ENCODE assay signal across 1 cellular context in the genomic region with DNA sequence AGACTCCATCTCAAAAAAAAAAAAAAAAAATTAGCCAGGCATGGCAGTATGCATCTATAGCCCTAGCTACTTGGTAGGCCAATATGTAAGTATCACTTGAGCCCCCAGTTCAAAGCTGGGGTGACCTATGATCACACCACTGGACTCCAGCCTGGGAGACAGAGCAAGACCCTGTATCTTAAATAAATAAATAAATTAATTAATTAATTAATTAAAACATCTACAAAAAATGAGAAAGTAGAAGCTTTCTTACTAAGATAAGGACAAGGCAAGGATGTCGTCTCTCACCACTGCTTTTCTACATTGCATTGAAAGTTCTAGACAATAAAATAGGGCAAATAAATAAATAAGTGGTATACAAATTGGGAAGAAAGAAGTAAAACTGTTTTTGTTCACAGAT.
TF ChIP-seq lines count a peak whose summit lies in the region.

No MANE protein-coding gene starts in this region.

TF ChIP-seq in HEK293, 187 proteins besides CTCF, POLR2A, EP300 and RAD21 (continued from another document):
- TF ChIP-seq, protein P1, sequence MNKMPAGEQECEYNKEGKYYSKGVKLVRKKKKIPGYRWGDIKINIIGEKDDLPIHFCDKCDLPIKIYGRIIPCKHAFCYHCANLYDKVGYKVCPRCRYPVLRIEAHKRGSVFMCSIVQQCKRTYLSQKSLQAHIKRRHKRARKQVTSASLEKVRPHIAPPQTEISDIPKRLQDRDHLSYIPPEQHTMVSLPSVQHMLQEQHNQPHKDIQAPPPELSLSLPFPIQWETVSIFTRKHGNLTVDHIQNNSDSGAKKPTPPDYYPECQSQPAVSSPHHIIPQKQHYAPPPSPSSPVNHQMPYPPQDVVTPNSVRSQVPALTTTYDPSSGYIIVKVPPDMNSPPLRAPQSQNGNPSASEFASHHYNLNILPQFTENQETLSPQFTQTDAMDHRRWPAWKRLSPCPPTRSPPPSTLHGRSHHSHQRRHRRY (tag by site-specific recombination; IDR thresholded peaks at IDR 0.05) = no peak
- TF ChIP-seq, protein P2, sequence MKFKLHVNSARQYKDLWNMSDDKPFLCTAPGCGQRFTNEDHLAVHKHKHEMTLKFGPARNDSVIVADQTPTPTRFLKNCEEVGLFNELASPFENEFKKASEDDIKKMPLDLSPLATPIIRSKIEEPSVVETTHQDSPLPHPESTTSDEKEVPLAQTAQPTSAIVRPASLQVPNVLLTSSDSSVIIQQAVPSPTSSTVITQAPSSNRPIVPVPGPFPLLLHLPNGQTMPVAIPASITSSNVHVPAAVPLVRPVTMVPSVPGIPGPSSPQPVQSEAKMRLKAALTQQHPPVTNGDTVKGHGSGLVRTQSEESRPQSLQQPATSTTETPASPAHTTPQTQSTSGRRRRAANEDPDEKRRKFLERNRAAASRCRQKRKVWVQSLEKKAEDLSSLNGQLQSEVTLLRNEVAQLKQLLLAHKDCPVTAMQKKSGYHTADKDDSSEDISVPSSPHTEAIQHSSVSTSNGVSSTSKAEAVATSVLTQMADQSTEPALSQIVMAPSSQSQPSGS (tag by site-specific recombination; IDR thresholded peaks at IDR 0.05; ENCODE audit: low read depth) = no peak
- TF ChIP-seq, protein P3, sequence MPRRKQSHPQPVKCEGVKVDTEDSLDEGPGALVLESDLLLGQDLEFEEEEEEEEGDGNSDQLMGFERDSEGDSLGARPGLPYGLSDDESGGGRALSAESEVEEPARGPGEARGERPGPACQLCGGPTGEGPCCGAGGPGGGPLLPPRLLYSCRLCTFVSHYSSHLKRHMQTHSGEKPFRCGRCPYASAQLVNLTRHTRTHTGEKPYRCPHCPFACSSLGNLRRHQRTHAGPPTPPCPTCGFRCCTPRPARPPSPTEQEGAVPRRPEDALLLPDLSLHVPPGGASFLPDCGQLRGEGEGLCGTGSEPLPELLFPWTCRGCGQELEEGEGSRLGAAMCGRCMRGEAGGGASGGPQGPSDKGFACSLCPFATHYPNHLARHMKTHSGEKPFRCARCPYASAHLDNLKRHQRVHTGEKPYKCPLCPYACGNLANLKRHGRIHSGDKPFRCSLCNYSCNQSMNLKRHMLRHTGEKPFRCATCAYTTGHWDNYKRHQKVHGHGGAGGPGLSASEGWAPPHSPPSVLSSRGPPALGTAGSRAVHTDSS (tag by site-specific recombination; IDR thresholded peaks at IDR 0.05) = no peak
- TF ChIP-seq HOXA7 (CRISPR knock-in tag; IDR thresholded peaks at IDR 0.05; ENCODE audit: borderline replicate concordance) (no peak), KLF9 (tag by site-specific recombination; IDR thresholded peaks at IDR 0.05; ENCODE audit: low read depth) (no peak)
